10 cellular contexts compared by ENCODE assay signal in genomic region chr3:175526609-175527280, GRCh38.
DNase-seq lines count a peak whose midpoint lies in the region; ATAC-seq and TF ChIP-seq lines count a peak whose summit lies in the region.
"Had no signal": no experiment of that assay in that cellular context is flagged by ENCODE, and none has a peak within 500 bp of the region (broad histone marks: within the 10 kb centered on the region; RNA-seq: fewer than 3 reads in every experiment).

No MANE protein-coding gene starts in this region.

- intact Hi-C loops in tibial artery (cut with DNase I; ENCODE audit: low total_unique reads): no loop called here
- intact Hi-C loops in left colon (cut with DNase I, micrococcal nuclease): no loop called here

- peak overlapping the region; percentile 38 for H3K4me3 Mint-ChIP-seq in T-helper 2 cell treated with Interferon-gamma antibody and Interleukin-4, amounts not matched to agents 5 μg/mL and 100 μg/mL, for 36 hours
- H3K4me3 Mint-ChIP-seq: CD4-positive, CD25-positive, alpha-beta regulatory T cell had no signal

- H3K9me3 ChIP-seq in liver (ENCODE audit: control insufficient read depth in 4 of 4, low read length in 3 of 4) (no peaks in the 10 kb centered on the region), tibial artery (no peaks in the 10 kb centered on the region)

- peak overlapping the region; percentile 46 to 78 (median 75) for H3K4me3 ChIP-seq in liver (ENCODE audit: low read depth in 1 of 3, low read length in 3 of 3)
- peak overlapping the region; percentile 41 to 45 for H3K4me3 ChIP-seq in tibial artery

- no peaks in the 10 kb centered on the region for H3K27me3 ChIP-seq in liver (ENCODE audit: control insufficient read depth in 4 of 4, insufficient read depth in 4 of 4, low read length in 3 of 4)
- H3K27me3 ChIP-seq in tibial artery: no peaks in the 10 kb centered on the region

- no peaks in the 10 kb centered on the region for H3K36me3 ChIP-seq in liver (ENCODE audit: control insufficient read depth in 4 of 4, insufficient read depth in 3 of 4, low read depth in 1 of 4, low read length in 3 of 4)
- no peaks in the 10 kb centered on the region for H3K36me3 ChIP-seq in tibial artery

- peaks cover 3% of the 10 kb centered on the region for H3K4me1 Mint-ChIP-seq in T-helper 2 cell treated with Interferon-gamma antibody and Interleukin-4, amounts not matched to agents 5 μg/mL and 100 μg/mL, for 36 hours (ENCODE audit: low read depth)
- H3K4me1 Mint-ChIP-seq: CD4-positive, CD25-positive, alpha-beta regulatory T cell had no signal

- no peak overlapping the region for H3K27ac Mint-ChIP-seq in T-helper 2 cell treated with Interferon-gamma antibody and Interleukin-4, amounts not matched to agents 5 μg/mL and 100 μg/mL, for 36 hours
- H3K27ac Mint-ChIP-seq: CD4-positive, CD25-positive, alpha-beta regulatory T cell had no signal

- no peak for DNase-seq in T-helper 2 cell treated with Interferon-gamma antibody and Interleukin-4, amounts not matched to agents 5 μg/mL and 100 μg/mL, for 36 hours (ENCODE audit: low spot score)
- no peak for DNase-seq in T-helper 2 cell
- peak; percentile 38 for DNase-seq in astrocyte of the hippocampus (ENCODE audit: low read depth, low spot score)
- DNase-seq in tibial artery: no peak
- no peak for DNase-seq in left colon
- no peak for DNase-seq in cerebellar nuclear complex (lab: John Stamatoyannopoulos, UW)
- no peak for DNase-seq in inferior parietal cortex (ENCODE audit: extremely low spot score)
- DNase-seq: CD4-positive, CD25-positive, alpha-beta regulatory T cell; NCI-H510A had no signal

- TF ChIP-seq CTCF in liver (IDR thresholded peaks at IDR 0.05; ENCODE audit: low read depth, low read length, missing input control): no peak
- TF ChIP-seq CTCF in tibial artery (IDR thresholded peaks at IDR 0.05): no peak

- TF ChIP-seq RAD21 in liver (IDR thresholded peaks at IDR 0.05): peak in 1 of 2 donors; percentile 16

- 30% methylated on average over 4 of the region's 4 CpGs for WGBS in liver

- peak overlapping the region; percentile 76 to 79 for H3K9ac ChIP-seq in liver (ENCODE audit: low read depth in 1 of 2, low read length in 2 of 2)

- no peaks in the 10 kb centered on the region for H3K36me3 Mint-ChIP-seq in T-helper 2 cell treated with Interferon-gamma antibody and Interleukin-4, amounts not matched to agents 5 μg/mL and 100 μg/mL, for 36 hours (ENCODE audit: low read depth)
- H3K36me3 Mint-ChIP-seq: CD4-positive, CD25-positive, alpha-beta regulatory T cell had no signal

- no peaks in the 10 kb centered on the region for H3K27me3 Mint-ChIP-seq in T-helper 2 cell treated with Interferon-gamma antibody and Interleukin-4, amounts not matched to agents 5 μg/mL and 100 μg/mL, for 36 hours (ENCODE audit: low read depth)
- H3K27me3 Mint-ChIP-seq: CD4-positive, CD25-positive, alpha-beta regulatory T cell had no signal

- H3K9me3 Mint-ChIP-seq in T-helper 2 cell treated with Interferon-gamma antibody and Interleukin-4, amounts not matched to agents 5 μg/mL and 100 μg/mL, for 36 hours: no peaks in the 10 kb centered on the region

- H3K4me1 ChIP-seq in liver (ENCODE audit: control insufficient read depth in 4 of 4, insufficient read depth in 4 of 4, low read length in 3 of 4): peaks cover 0 to 13% (median 1%) of the 10 kb centered on the region in 4 donors
- peaks cover 0 to 7% (median 0%) of the 10 kb centered on the region in 4 donors for H3K4me1 ChIP-seq in tibial artery

- H3K27ac ChIP-seq in liver (ENCODE audit: low read depth in 1 of 2, low read length in 2 of 2) (peak overlapping the region in 1 of 2 donors; percentile 23), tibial artery (no peak overlapping the region)

- ATAC-seq in left colon: no peak

TF ChIP-seq in liver, 16 proteins besides CTCF, POLR2A, EP300 and RAD21:
- TF ChIP-seq FOXA1 (IDR thresholded peaks at IDR 0.05): no peak
- no peak for TF ChIP-seq HNF4A (conservative IDR thresholded peaks at IDR 0.05)
- TF ChIP-seq YY1 (IDR thresholded peaks at IDR 0.05): peak; percentile 21
- no peak for TF ChIP-seq TAF1 (conservative IDR thresholded peaks at IDR 0.05)
- no peak for TF ChIP-seq MAX (IDR thresholded peaks at IDR 0.05)
- no peak for TF ChIP-seq GABPA (IDR thresholded peaks at IDR 0.05 in 1 of 2, conservative IDR thresholded peaks at IDR 0.05 in 1 of 2)
- TF ChIP-seq EGR1 (IDR thresholded peaks at IDR 0.05; ENCODE audit: low read depth in 2 of 2): no peak
- TF ChIP-seq HNF4G (IDR thresholded peaks at IDR 0.05): no peak
TF ChIP-seq in liver: peak in this region for 1.
